27 cellular contexts compared by ENCODE assay signal in genomic region chr18:27549335-27550039, GRCh38.
"Had no signal": no experiment of that assay in that cellular context is flagged by ENCODE, and none has a peak within 500 bp of the region (broad histone marks: within the 10 kb centered on the region; RNA-seq: fewer than 3 reads in every experiment).

No MANE protein-coding gene starts in this region.

- H3K27me3 Mint-ChIP-seq: dendritic cell treated with granulocyte-macrophage colony-stimulating factor and Interleukin-4, amounts not matched to agents 40 ng/mL and 50 ng/mL, for 4 days; progenitor cell of endocrine pancreas; stimulated activated naive B cell treated with anti-CD40 and anti-IgM and Interleukin-4, amounts not matched to agents 10 μg/mL and 1 μg/mL and 100 μg/mL, for 72 hours; stimulated activated naive CD8-positive, alpha-beta T cell treated with anti-CD3 and anti-CD28 coated beads, Interleukin-15, Interleukin-2, amounts not matched to agents 100 ng/mL and 50 ng/mL, for 24 hours had no signal

- ATAC-seq: foreskin keratinocyte; gastroesophageal sphincter; heart left ventricle; left lung; natural killer cell; right lobe of liver; stimulated activated naive B cell treated with anti-CD40 and anti-IgM and Interleukin-4, amounts not matched to agents 10 μg/mL and 1 μg/mL and 100 μg/mL, for 72 hours had no signal

- H3K27ac Mint-ChIP-seq: dendritic cell treated with granulocyte-macrophage colony-stimulating factor and Interleukin-4, amounts not matched to agents 40 ng/mL and 50 ng/mL, for 4 days; natural killer cell; progenitor cell of endocrine pancreas; stimulated activated naive B cell treated with anti-CD40 and anti-IgM and Interleukin-4, amounts not matched to agents 10 μg/mL and 1 μg/mL and 100 μg/mL, for 72 hours; stimulated activated naive CD8-positive, alpha-beta T cell treated with anti-CD3 and anti-CD28 coated beads, Interleukin-15, Interleukin-2, amounts not matched to agents 100 ng/mL and 50 ng/mL, for 24 hours had no signal

- H3K36me3 ChIP-seq: colonic mucosa, esophagus muscularis mucosa, gastroesophageal sphincter, heart left ventricle, left lung, neutrophil, right lobe of liver, thoracic aorta, tibial nerve, upper lobe of left lung had no signal

- FAIRE-seq: endothelial cell of umbilical vein, islet of Langerhans, small intestine, urothelium cell line had no signal

- H2AFZ ChIP-seq: hepatocyte, parathyroid adenoma had no signal

- H3K4me1 ChIP-seq: colonic mucosa, esophagus muscularis mucosa, foreskin keratinocyte, gastroesophageal sphincter, heart left ventricle, left lung, parathyroid adenoma, right lobe of liver, tibial nerve, upper lobe of left lung had no signal

- H3K4me3 Mint-ChIP-seq: dendritic cell treated with granulocyte-macrophage colony-stimulating factor and Interleukin-4, amounts not matched to agents 40 ng/mL and 50 ng/mL, for 4 days; natural killer cell; neural crest cell; stimulated activated naive B cell treated with anti-CD40 and anti-IgM and Interleukin-4, amounts not matched to agents 10 μg/mL and 1 μg/mL and 100 μg/mL, for 72 hours; stimulated activated naive CD8-positive, alpha-beta T cell treated with anti-CD3 and anti-CD28 coated beads, Interleukin-15, Interleukin-2, amounts not matched to agents 100 ng/mL and 50 ng/mL, for 24 hours had no signal

- H3K4me2 ChIP-seq: hepatocyte had no signal

- H3K9me3 ChIP-seq: colonic mucosa, esophagus muscularis mucosa, gastroesophageal sphincter, left lung, neutrophil, right lobe of liver, thoracic aorta, tibial nerve, upper lobe of left lung had no signal

- H3K36me3 Mint-ChIP-seq: stimulated activated naive B cell treated with anti-CD40 and anti-IgM and Interleukin-4, amounts not matched to agents 10 μg/mL and 1 μg/mL and 100 μg/mL, for 72 hours had no signal

- DNase-seq: colonic mucosa; effector CD8-positive, alpha-beta T cell; foreskin keratinocyte; heart left ventricle; left cardiac atrium; left lung; natural killer cell; right lobe of liver; small intestine; stimulated activated CD4-positive, alpha-beta T cell treated with anti-CD3 and anti-CD28 coated beads, Interleukin-15, amount 100 ng/mL, for 24 hours; stimulated activated CD4-positive, alpha-beta T cell treated with anti-CD3 and anti-CD28 coated beads, Interleukin-2, amount 100 ng/mL, for 48 hours; stimulated activated naive B cell treated with anti-CD40 and anti-IgM and Interleukin-4, amounts not matched to agents 10 μg/mL and 1 μg/mL and 100 μg/mL, for 72 hours; upper lobe of left lung had no signal

- H3K79me2 ChIP-seq: hepatocyte, parathyroid adenoma had no signal

- H3K4me1 Mint-ChIP-seq: natural killer cell; stimulated activated naive B cell treated with anti-CD40 and anti-IgM and Interleukin-4, amounts not matched to agents 10 μg/mL and 1 μg/mL and 100 μg/mL, for 72 hours had no signal

- H3K27me3 ChIP-seq: colonic mucosa, esophagus muscularis mucosa, foreskin keratinocyte, gastroesophageal sphincter, hepatocyte, left lung, neutrophil, right lobe of liver, tibial nerve, upper lobe of left lung had no signal

- H3K9ac ChIP-seq: parathyroid adenoma had no signal

- H3K27ac ChIP-seq: colonic mucosa, esophagus muscularis mucosa, foreskin keratinocyte, gastroesophageal sphincter, heart left ventricle, hepatocyte, left lung, neutrophil, parathyroid adenoma, right lobe of liver, thoracic aorta, tibial nerve, upper lobe of left lung had no signal

- H3K4me3 ChIP-seq: colonic mucosa, esophagus muscularis mucosa, gastroesophageal sphincter, heart left ventricle, hepatocyte, left lung, right lobe of liver, thoracic aorta, tibial nerve, upper lobe of left lung had no signal
